8 cellular contexts compared by ENCODE assay signal in genomic region chr10:122461367-122461728, GRCh38. TPM values are rescaled to one million over a fixed set of nuclear protein-coding genes. Genes with fewer than 3 reads are reported as not detected.
DNase-seq lines count a peak whose midpoint lies in the region; TF ChIP-seq lines count a peak whose summit lies in the region.
"Had no signal": no experiment of that assay in that cellular context is flagged by ENCODE, and none has a peak within 500 bp of the region (broad histone marks: within the 10 kb centered on the region; RNA-seq: fewer than 3 reads in every experiment).

TSS of gene HTRA1 (plus strand) at chr10:122461553. CDS start at chr10:122461653, 100 bp downstream.

- no peak within 1 kb of the TSS for H4K91ac ChIP-seq in H9 (ENCODE audit: insufficient read length, low read depth, low read length)

- H3K9ac ChIP-seq in H9 (ENCODE audit: extremely low read depth, insufficient read length, low read length): no peak within 1 kb of the TSS

- no peak within 1 kb of the TSS for H2BK15ac ChIP-seq in H9 (ENCODE audit: low read depth, low read length)

- no peak for TF ChIP-seq POLR2A in esophagus muscularis mucosa (IDR thresholded peaks at IDR 0.05; ENCODE audit: low read depth)
- TF ChIP-seq POLR2A in thyroid gland (IDR thresholded peaks at IDR 0.05): peak in 1 of 2 donors; percentile 51

- no peak for TF ChIP-seq CTCF in H9 (conservative IDR thresholded peaks at IDR 0.05)
- TF ChIP-seq CTCF in esophagus muscularis mucosa (IDR thresholded peaks at IDR 0.05): no peak
- TF ChIP-seq CTCF in thyroid gland (IDR thresholded peaks at IDR 0.05): no peak

- H3K36me3 ChIP-seq in esophagus muscularis mucosa (no peaks in the 10 kb centered on the region), thyroid gland (no peaks in the 10 kb centered on the region)

- H3T11ph ChIP-seq in H9 (ENCODE audit: low read length): no peak within 1 kb of the TSS

- H3K4me1 Mint-ChIP-seq in H9: peaks cover 19 to 35% of the 10 kb centered on the region in 2 experiments

- no peak within 1 kb of the TSS for H2BK120ac ChIP-seq in H9 (ENCODE audit: low read depth, low read length, poor library complexity, severe bottlenecking)

- no CpG with 5 or more reads among the region's 56 CpGs for WGBS in H9 (ENCODE audit: extremely low coverage, insufficient read length, low lambda C conversion rate)
- WGBS in esophagus muscularis mucosa: no CpG with 5 or more reads among the region's 56 CpGs
- WGBS in thyroid gland, 2 donors: no CpG with 5 or more reads among the region's 56 CpGs

- H3K36me3 Mint-ChIP-seq in H9 (ENCODE audit: insufficient read depth in 1 of 3, low read depth in 3 of 3): 0 out of 7 replicates have a peak, but pooled peaks cover 0 to 3% (median 0%) of the 10 kb centered on the region in 3 experiments

- no peak within 1 kb of the TSS for H4K5ac ChIP-seq in H9 (ENCODE audit: insufficient read length, low read depth, low read length)

- peaks cover 17% of the 10 kb centered on the region for H3K23me2 ChIP-seq in H9 (ENCODE audit: insufficient read length, low read depth, low read length, poor library complexity, severe bottlenecking)

- H2BK12ac ChIP-seq in H9 (ENCODE audit: insufficient read length, low read depth, low read length): no peak within 1 kb of the TSS

- H3K27ac ChIP-seq in H9 (ENCODE audit: insufficient read length, low read depth, low read length) (no peak within 1 kb of the TSS), esophagus muscularis mucosa (replicated peaks in 1 of 4) (peak within 1 kb of the TSS; percentile 87 to 92 (median 90)), thyroid gland (peak within 1 kb of the TSS; percentile 44 to 63 (median 61))

- peak; percentile 66 for DNase-seq in H9
- DNase-seq in SW480 (ENCODE audit: low spot score): peak; percentile 55
- DNase-seq in esophagus muscularis mucosa (ENCODE audit: extremely low spot score): no peak
- peak; percentile 82 for DNase-seq in middle frontal gyrus (ENCODE audit: extremely low spot score, low spot score)
- DNase-seq in thyroid gland: peak; percentile 69 to 78
- DNase-seq in CD1c-positive myeloid dendritic cell (ENCODE audit: extremely low spot score): no peak
- no peak for DNase-seq in NCI-H2171 (lab: John Stamatoyannopoulos, UW)

- intact Hi-C loops in esophagus muscularis mucosa (cut with DNase I) (no loop called here), thyroid gland (cut with DNase I) (no loop called here)

- no peaks in the 10 kb centered on the region; a peak in 2 of 5 replicates for H3K9me3 Mint-ChIP-seq in H9

- no peaks in the 10 kb centered on the region for H4K20me1 ChIP-seq in H9 (ENCODE audit: control insufficient read depth, insufficient read depth, insufficient read length)

- H3K27ac Mint-ChIP-seq in H9: no peak within 1 kb of the TSS

- H3K4me3 ChIP-seq in esophagus muscularis mucosa (peak within 1 kb of the TSS; percentile 71 to 88 (median 82)), thyroid gland (replicated peaks in 1 of 3) (peak within 1 kb of the TSS; percentile 43 to 69 (median 65))

- H3K4me1 ChIP-seq in H9 (ENCODE audit: insufficient read depth, low read length) (no peaks in the 10 kb centered on the region), esophagus muscularis mucosa (peaks cover 11 to 45% (median 32%) of the 10 kb centered on the region in 4 donors), thyroid gland (peaks cover 0 to 13% of the 10 kb centered on the region in 2 donors)

- no peak within 1 kb of the TSS for H2BK20ac ChIP-seq in H9 (ENCODE audit: low read depth, low read length, poor library complexity, severe bottlenecking)

- H3K14ac ChIP-seq in H9 (ENCODE audit: insufficient read depth, low read length): no peak within 1 kb of the TSS; the same call in 1 of the 2 replicates

- TF ChIP-seq EP300 in esophagus muscularis mucosa (IDR thresholded peaks at IDR 0.05): no peak

- no peaks in the 10 kb centered on the region for H3K79me2 ChIP-seq in H9 (ENCODE audit: insufficient read depth, low read length)

- H3K79me1 ChIP-seq in H9 (ENCODE audit: insufficient read depth, low read depth, low read length, poor library complexity, severe bottlenecking): no peaks in the 10 kb centered on the region

- H2AK5ac ChIP-seq in H9 (ENCODE audit: insufficient read length, low read length): no peak within 1 kb of the TSS

- H3K27me3 ChIP-seq in H9 (ENCODE audit: insufficient read depth, low read length) (peaks cover 30% of the 10 kb centered on the region), esophagus muscularis mucosa (no peaks in the 10 kb centered on the region), thyroid gland (no peaks in the 10 kb centered on the region)

- H3K27me3 Mint-ChIP-seq in H9 (ENCODE audit: low read depth): peaks cover 77% of the 10 kb centered on the region

- H3K56ac ChIP-seq in H9 (ENCODE audit: insufficient read length, low read depth, low read length): no peak within 1 kb of the TSS

- H4K8ac ChIP-seq in H9 (replicated peaks; ENCODE audit: insufficient read length, low read depth, low read length): no peak within 1 kb of the TSS

- H3K4me3 Mint-ChIP-seq in H9: peak within 1 kb of the TSS; percentile 64 to 81

- H2BK5ac ChIP-seq in H9 (ENCODE audit: insufficient read length, low read length): no peak within 1 kb of the TSS

- no peak within 1 kb of the TSS for H3K4ac ChIP-seq in H9 (ENCODE audit: low read depth, low read length)

- no peak within 1 kb of the TSS for H3K18ac ChIP-seq in H9 (ENCODE audit: insufficient read length, low read depth, low read length)

- H2AFZ ChIP-seq in H9 (ENCODE audit: low read length): no peak within 1 kb of the TSS

- peak within 1 kb of the TSS; percentile 61 for H3K4me2 ChIP-seq in H9 (ENCODE audit: insufficient read depth, insufficient read length, low read length)

- H3K23ac ChIP-seq in H9 (ENCODE audit: insufficient read length, low read depth, low read length): no peak within 1 kb of the TSS

- H3K9me3 ChIP-seq in H9 (ENCODE audit: control insufficient read depth, low read depth, low read length) (no peaks in the 10 kb centered on the region), esophagus muscularis mucosa (no peaks in the 10 kb centered on the region), thyroid gland (no peaks in the 10 kb centered on the region)

RNA-seq across cellular contexts. Expression of gene HTRA1, which starts in this region (rescaled TPM):
- 11.1 TPM in 2 replicates for total RNA-seq in H9 (2021)
- total RNA-seq in esophagus muscularis mucosa: 100 to 1,000 TPM; 101 to 146 (median 109) TPM
- total RNA-seq in thyroid gland: 10 to 100 TPM; 37.1 to 99.4 (median 68.2) TPM
- total RNA-seq: T-helper 2 cell treated with Interferon-gamma antibody and Interleukin-4, amounts not matched to agents 100 ng/mL and 5 ng/mL, for 36 hours had no signal

Comparison
In these comparisons a context has a peak if more than half of its experiments do, and no peak if none do; other contexts are left out.
1. DNase-seq: peak in H9 (single experiment), SW480 (single experiment), middle frontal gyrus (single experiment) and thyroid gland (2 of 2); none in esophagus muscularis mucosa (single experiment), CD1c-positive myeloid dendritic cell (single experiment) and NCI-H2171 (single experiment).